Comparison of ENCODE assay signal across 9 cellular contexts in the genomic region with DNA sequence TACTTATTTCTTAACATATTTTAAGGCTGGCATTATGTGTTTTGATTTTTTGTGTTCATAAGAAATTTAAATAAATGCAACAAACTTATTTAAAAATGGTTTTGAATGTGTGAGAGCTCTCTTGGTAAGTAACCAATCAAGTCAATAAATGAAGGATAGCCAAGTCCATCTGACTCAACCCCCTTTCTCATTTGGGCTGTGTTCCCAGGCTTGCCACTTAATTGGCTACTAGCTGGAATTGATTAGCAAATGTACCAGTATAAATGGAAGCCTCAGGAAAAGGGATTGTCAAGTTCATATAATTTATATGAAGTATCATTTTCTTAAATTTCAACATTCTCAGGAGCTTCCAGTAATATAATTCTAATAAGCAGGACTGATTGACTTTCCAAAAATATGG.
"Had no signal": no experiment of that assay in that cellular context is flagged by ENCODE, and none has a peak within 500 bp of the region (broad histone marks: within the 10 kb centered on the region; RNA-seq: fewer than 3 reads in every experiment).

No MANE protein-coding gene starts in this region.

- ATAC-seq: activated CD4-positive, CD25-positive, alpha-beta regulatory T cell treated with anti-CD3 and anti-CD28 coated beads, Interleukin-2, amount 50 U/mL, for 24 hours; activated T-cell treated with anti-CD3 and anti-CD28 coated beads, Interleukin-2, amount 50 U/mL, for 72 hours had no signal

- DNase-seq: activated CD4-positive, alpha-beta T cell treated with anti-CD3 and anti-CD28 coated beads, Interleukin-2, amount 50 U/mL, for 4 hours; activated naive CD8-positive, alpha-beta T cell treated with anti-CD3 and anti-CD28 coated beads, Interleukin-2, amount 10 ng/mL, durations not matched to agents 7 days and 5 days; activated T-cell treated with anti-CD3 and anti-CD28 coated beads, Interleukin-2, amount 50 U/mL, for 72 hours; aorta; kidney glomerular epithelial cell; posterior cingulate gyrus; T-helper 2 cell had no signal

- FAIRE-seq: endothelial cell of umbilical vein had no signal
